ENCODE assay signal across 8 cellular contexts in the genomic region with DNA sequence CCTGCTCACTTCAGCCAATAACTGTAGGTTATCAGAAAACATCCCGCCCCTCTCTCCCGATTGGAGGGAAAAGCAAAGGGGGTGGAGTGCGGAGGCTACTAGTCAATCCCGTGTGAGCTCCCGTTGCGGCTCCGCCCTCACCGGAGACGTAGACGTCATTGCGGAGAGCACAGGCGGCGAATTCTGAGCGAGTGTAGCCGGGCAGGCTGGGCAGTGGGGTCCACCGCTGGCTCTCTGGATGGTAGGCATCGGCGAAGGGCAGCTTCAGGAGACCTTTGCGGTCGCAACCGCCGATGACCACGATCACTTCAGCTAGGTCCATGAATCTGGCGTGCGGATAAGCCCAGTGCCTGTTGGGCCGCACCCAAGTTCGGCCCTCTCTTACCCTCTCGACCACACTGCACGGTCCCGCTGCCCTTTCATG. TPM values are rescaled to one million over a fixed set of nuclear protein-coding genes. Genes with fewer than 3 reads are reported as not detected.
A peak's percentile ranks its signal among the peaks of the same experiment; 100 is the strongest.
DNase-seq lines count a peak whose midpoint lies in the region; ATAC-seq and TF ChIP-seq lines count a peak whose summit lies in the region.

No MANE protein-coding gene starts in this region.

- peaks cover 50% of the 10 kb centered on the region for H3K27me3 Mint-ChIP-seq in CD4-positive, alpha-beta T cell

- H3K9me3 Mint-ChIP-seq in CD4-positive, alpha-beta T cell: no peaks in the 10 kb centered on the region

- no peaks in the 10 kb centered on the region for H4K20me1 ChIP-seq in SK-N-SH (ENCODE audit: insufficient read depth)

- POLR2A ChIA-PET in CD4-positive, alpha-beta T cell (lab: Charles Lee): interaction anchor here (0.7 to 1.3 kb wide), 2 partner anchors 28 to 167 kb away, joined by 3 to 4 read pairs; no protein-coding TSS in a partner anchor
- POLR2A ChIA-PET in SK-N-SH (lab: Yijun Ruan, JAX): interaction anchor here (0.6 to 1.3 kb wide), 9 partner anchors 9 to 204 kb away, joined by 3 to 5 read pairs (median 3); a partner anchor contains a TSS

- ATAC-seq in CD4-positive, alpha-beta T cell (ENCODE audit: poor library complexity): peak; percentile 73
- ATAC-seq in HG02588 (IDR thresholded peaks at IDR 0.05; ENCODE audit: unreplicated experiment) (peak; percentile 61), HG03097 (IDR thresholded peaks at IDR 0.05; ENCODE audit: low FRiP score, unreplicated experiment) (no peak)

- H3K27ac ChIP-seq in CD4-positive, alpha-beta T cell (ENCODE audit: low read depth, low read length): no peak overlapping the region
- H3K27ac ChIP-seq in SK-N-SH (ENCODE audit: low read depth in 2 of 2, low read length in 1 of 2): peak overlapping the region in 1 of 2 experiments; percentile 53; a peak in 1 of 4 replicates

- peak overlapping the region; percentile 80 for H3K4me2 ChIP-seq in SK-N-SH

- peaks cover 6% of the 10 kb centered on the region for H3K36me3 Mint-ChIP-seq in CD4-positive, alpha-beta T cell (ENCODE audit: low read depth)

- peak overlapping the region; percentile 77 for H3K27ac Mint-ChIP-seq in CD4-positive, alpha-beta T cell

- H3K4me3 ChIP-seq in SK-N-SH (ENCODE audit: low read depth in 2 of 2, low read length in 1 of 2): peak overlapping the region; percentile 54 to 55; a peak in 3 of 4 replicates
- peak overlapping the region; percentile 76 for H3K4me3 ChIP-seq in adipocyte (ENCODE audit: low read length)

- H3K9me2 ChIP-seq in SK-N-SH: no peaks in the 10 kb centered on the region

- peaks cover 36% of the 10 kb centered on the region for H3K27me3 ChIP-seq in CD4-positive, alpha-beta T cell (ENCODE audit: control insufficient read depth, insufficient read depth, low read length)
- H3K27me3 ChIP-seq in SK-N-SH (ENCODE audit: insufficient read depth) (peaks cover 9% of the 10 kb centered on the region), adipocyte (replicated peaks; ENCODE audit: control insufficient read depth, insufficient read depth, low read length) (peaks cover 17% of the 10 kb centered on the region)

- H3K9ac ChIP-seq in SK-N-SH (no peak overlapping the region), adipocyte (ENCODE audit: low read length) (peak overlapping the region; percentile 60)

- H3K4me1 Mint-ChIP-seq in CD4-positive, alpha-beta T cell (ENCODE audit: low read depth): peaks cover 30% of the 10 kb centered on the region

- no peaks in the 10 kb centered on the region for H3K79me2 ChIP-seq in SK-N-SH (ENCODE audit: insufficient read depth)

- intact Hi-C loops in CD4-positive, alpha-beta T cell (cut with DNase I, micrococcal nuclease): no loop called here
- intact Hi-C loops in cardiac septum (cut with DNase I): no loop called here

- H3K4me3 Mint-ChIP-seq in CD4-positive, alpha-beta T cell: peak overlapping the region; percentile 84

- CTCF ChIA-PET in CD4-positive, alpha-beta T cell (lab: Charles Lee): no interaction called here
- CTCF ChIA-PET in SK-N-SH (lab: Yijun Ruan, JAX): interaction anchor here (0.5 to 6.2 kb wide), 7 partner anchors 12 to 908 kb away, joined by 3 to 41 read pairs (median 3); no protein-coding TSS in a partner anchor

- 23% methylated on average over 12 of the region's 30 CpGs for WGBS in SK-N-SH (ENCODE audit: low lambda C conversion rate)

- peak; percentile 23 to 68 (median 45) for DNase-seq in CD4-positive, alpha-beta T cell
- DNase-seq in SK-N-SH (peak; percentile 99), adipocyte (ENCODE audit: low read depth) (peak; percentile 95), cardiac septum (ENCODE audit: low spot score) (peak; percentile 93), retina (peak; percentile 59), NCI-H2227 treated with DMSO at 0.1 percent for 48 hours (lab: John Stamatoyannopoulos, UW) (no peak)

- TF ChIP-seq EP300 in SK-N-SH (IDR thresholded peaks at IDR 0.05; ENCODE audit: borderline replicate concordance in 1 of 2, low read depth in 1 of 2, low read length in 1 of 2): no peak

- H3F3A ChIP-seq in SK-N-SH (replicated peaks; ENCODE audit: insufficient read depth): peaks cover 4% of the 10 kb centered on the region

- peak overlapping the region; percentile 48 for H2AFZ ChIP-seq in SK-N-SH (ENCODE audit: low read depth)

- H3K36me3 ChIP-seq in SK-N-SH (replicated peaks in 1 of 2; ENCODE audit: control insufficient read depth in 1 of 2, insufficient read depth in 2 of 2, low read length in 1 of 2) (no peaks in the 10 kb centered on the region), adipocyte (ENCODE audit: control insufficient read depth, insufficient read depth, low read length, severe bottlenecking) (peaks cover under 1% of the 10 kb centered on the region)

- no peak for TF ChIP-seq RAD21 in SK-N-SH (IDR thresholded peaks at IDR 0.05; ENCODE audit: low read length)

- H3K9me3 ChIP-seq in CD4-positive, alpha-beta T cell (ENCODE audit: control insufficient read depth, low read length): no peaks in the 10 kb centered on the region
- no peaks in the 10 kb centered on the region for H3K9me3 ChIP-seq in SK-N-SH
- H3K9me3 ChIP-seq in adipocyte (ENCODE audit: control insufficient read depth, low read length): peaks cover 7% of the 10 kb centered on the region

- no peak for TF ChIP-seq CTCF in CD4-positive, alpha-beta T cell (IDR thresholded peaks at IDR 0.05)
- TF ChIP-seq CTCF in SK-N-SH (IDR thresholded peaks at IDR 0.05): no peak

- peaks cover 0 to 21% of the 10 kb centered on the region in 2 experiments; a peak in 1 of 4 replicates for H3K4me1 ChIP-seq in SK-N-SH (ENCODE audit: control insufficient read depth in 1 of 2, insufficient read depth in 2 of 2, low read depth in 1 of 2, low read length in 1 of 2)
- peaks cover 8% of the 10 kb centered on the region for H3K4me1 ChIP-seq in adipocyte (ENCODE audit: control insufficient read depth, insufficient read depth, low read length)

TF ChIP-seq in SK-N-SH, 30 proteins besides CTCF, POLR2A, EP300 and RAD21 (continues in another document):
- no peak for TF ChIP-seq EZH2phosphoT487 (IDR thresholded peaks at IDR 0.05; ENCODE audit: borderline replicate concordance, low read depth)
- TF ChIP-seq SMC3 (IDR thresholded peaks at IDR 0.05; ENCODE audit: low read depth, low read length): no peak
- TF ChIP-seq, protein P1, sequence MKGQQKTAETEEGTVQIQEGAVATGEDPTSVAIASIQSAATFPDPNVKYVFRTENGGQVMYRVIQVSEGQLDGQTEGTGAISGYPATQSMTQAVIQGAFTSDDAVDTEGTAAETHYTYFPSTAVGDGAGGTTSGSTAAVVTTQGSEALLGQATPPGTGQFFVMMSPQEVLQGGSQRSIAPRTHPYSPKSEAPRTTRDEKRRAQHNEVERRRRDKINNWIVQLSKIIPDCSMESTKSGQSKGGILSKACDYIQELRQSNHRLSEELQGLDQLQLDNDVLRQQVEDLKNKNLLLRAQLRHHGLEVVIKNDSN (IDR thresholded peaks at IDR 0.05; ENCODE audit: borderline replicate concordance, low read depth): no peak
- TF ChIP-seq, protein P2, sequence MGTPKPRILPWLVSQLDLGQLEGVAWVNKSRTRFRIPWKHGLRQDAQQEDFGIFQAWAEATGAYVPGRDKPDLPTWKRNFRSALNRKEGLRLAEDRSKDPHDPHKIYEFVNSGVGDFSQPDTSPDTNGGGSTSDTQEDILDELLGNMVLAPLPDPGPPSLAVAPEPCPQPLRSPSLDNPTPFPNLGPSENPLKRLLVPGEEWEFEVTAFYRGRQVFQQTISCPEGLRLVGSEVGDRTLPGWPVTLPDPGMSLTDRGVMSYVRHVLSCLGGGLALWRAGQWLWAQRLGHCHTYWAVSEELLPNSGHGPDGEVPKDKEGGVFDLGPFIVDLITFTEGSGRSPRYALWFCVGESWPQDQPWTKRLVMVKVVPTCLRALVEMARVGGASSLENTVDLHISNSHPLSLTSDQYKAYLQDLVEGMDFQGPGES (IDR thresholded peaks at IDR 0.05; ENCODE audit: low read depth, low read length): peak; percentile 31; the same call in 1 of the 2 replicates
- no peak for TF ChIP-seq TCF12 (IDR thresholded peaks at IDR 0.05)
- TF ChIP-seq, protein P3, sequence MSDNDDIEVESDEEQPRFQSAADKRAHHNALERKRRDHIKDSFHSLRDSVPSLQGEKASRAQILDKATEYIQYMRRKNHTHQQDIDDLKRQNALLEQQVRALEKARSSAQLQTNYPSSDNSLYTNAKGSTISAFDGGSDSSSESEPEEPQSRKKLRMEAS (IDR thresholded peaks at IDR 0.05; ENCODE audit: low read depth): peak; percentile 72
- no peak for TF ChIP-seq GABPA (IDR thresholded peaks at IDR 0.05; ENCODE audit: low read depth)
- TF ChIP-seq MXI1 (IDR thresholded peaks at IDR 0.05; ENCODE audit: low read depth, low read length): peak; percentile 56; the same call in 1 of the 2 replicates
- TF ChIP-seq RFX5 (IDR thresholded peaks at IDR 0.05; ENCODE audit: low read length): peak; percentile 47; the same call in 1 of the 2 replicates
- no peak for TF ChIP-seq ELF1 (IDR thresholded peaks at IDR 0.05)
- TF ChIP-seq FOXJ3 (CRISPR knock-in tag; IDR thresholded peaks at IDR 0.05): no peak
- TF ChIP-seq, protein P4, sequence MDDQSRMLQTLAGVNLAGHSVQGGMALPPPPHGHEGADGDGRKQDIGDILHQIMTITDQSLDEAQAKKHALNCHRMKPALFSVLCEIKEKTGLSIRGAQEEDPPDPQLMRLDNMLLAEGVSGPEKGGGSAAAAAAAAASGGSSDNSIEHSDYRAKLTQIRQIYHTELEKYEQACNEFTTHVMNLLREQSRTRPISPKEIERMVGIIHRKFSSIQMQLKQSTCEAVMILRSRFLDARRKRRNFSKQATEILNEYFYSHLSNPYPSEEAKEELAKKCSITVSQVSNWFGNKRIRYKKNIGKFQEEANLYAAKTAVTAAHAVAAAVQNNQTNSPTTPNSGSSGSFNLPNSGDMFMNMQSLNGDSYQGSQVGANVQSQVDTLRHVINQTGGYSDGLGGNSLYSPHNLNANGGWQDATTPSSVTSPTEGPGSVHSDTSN (IDR thresholded peaks at IDR 0.05): no peak
- peak; percentile 41 for TF ChIP-seq CHD2 (IDR thresholded peaks at IDR 0.05; ENCODE audit: low read length, partially characterized antibody)
- peak; percentile 74 for TF ChIP-seq POLR2AphosphoS5 (IDR thresholded peaks at IDR 0.05; ENCODE audit: low read depth, low read length)
- no peak for TF ChIP-seq TEAD4 (IDR thresholded peaks at IDR 0.05; ENCODE audit: borderline replicate concordance, insufficient read depth)
- no peak for TF ChIP-seq RCOR1 (IDR thresholded peaks at IDR 0.05; ENCODE audit: low read length)
- TF ChIP-seq SIN3A (IDR thresholded peaks at IDR 0.05; ENCODE audit: borderline replicate concordance, low read depth, low read length): peak; percentile 45; the same call in 1 of the 2 replicates
- TF ChIP-seq FOXM1 (IDR thresholded peaks at IDR 0.05; ENCODE audit: low read depth): no peak

RNA-seq across cellular contexts. Expression of a gene that starts 4.7 kb away (rescaled TPM):
- total RNA-seq in CD4-positive, alpha-beta T cell: under 1 TPM; 0.33 to 0.81 TPM
- polyA plus RNA-seq in SK-N-SH (2012; rRNA removed): 1.7 and 2.0 TPM in 2 replicates
- polyA plus RNA-seq in SK-N-SH (2012; cell fraction: cytosol; rRNA removed): 0.75 and 1.3 TPM in 2 replicates
- polyA plus RNA-seq in SK-N-SH (2012; cell fraction: nucleus; rRNA removed): 3.9 and 4.9 TPM in 2 replicates
- total RNA-seq in cardiac septum: 0.75 TPM

RNA-seq across cellular contexts. Expression of a gene that starts 29.0 kb away (rescaled TPM):
- total RNA-seq in CD4-positive, alpha-beta T cell: 1,000 to 10,000 TPM; 4,753 to 4,828 TPM
- 4,220 and 4,540 TPM in 2 replicates for polyA plus RNA-seq in SK-N-SH (2012; rRNA removed)
- 4,994 and 6,484 TPM in 2 replicates for polyA plus RNA-seq in SK-N-SH (2012; cell fraction: cytosol; rRNA removed)
- 1,010 and 1,542 TPM in 2 replicates for polyA plus RNA-seq in SK-N-SH (2012; cell fraction: nucleus; rRNA removed)
- total RNA-seq in cardiac septum: 717 TPM
